In genomic region chr4:742742-743311, GRCh38 we compare ENCODE assay signal across 8 cellular contexts. TPM values are rescaled to one million over a fixed set of nuclear protein-coding genes. Genes with fewer than 3 reads are reported as not detected.
DNase-seq lines count a peak whose midpoint lies in the region; ATAC-seq and TF ChIP-seq lines count a peak whose summit lies in the region.

No MANE protein-coding gene starts in this region.

- no peaks in the 10 kb centered on the region for H3K9me2 ChIP-seq in DOHH2 (replicated peaks; ENCODE audit: control insufficient read depth, low read length)

- H3K36me3 ChIP-seq in DOHH2 (ENCODE audit: control insufficient read depth, low read length) = peaks cover 17% of the 10 kb centered on the region
- peaks cover 0 to 33% (median 0%) of the 10 kb centered on the region in 3 donors for H3K36me3 ChIP-seq in Peyer's patch
- H3K36me3 ChIP-seq in uterus = no peaks in the 10 kb centered on the region

- no peaks in the 10 kb centered on the region for H3K9me3 Mint-ChIP-seq in activated T-cell treated with anti-CD3 and anti-CD28 coated beads, Interleukin-2, amount 50 U/mL, for 72 hours
- peaks cover 4% of the 10 kb centered on the region for H3K9me3 Mint-ChIP-seq in progenitor cell of endocrine pancreas (ENCODE audit: low read depth)

- H3K27me3 ChIP-seq in DOHH2 (ENCODE audit: control insufficient read depth, low read length) = no peaks in the 10 kb centered on the region
- H3K27me3 ChIP-seq in Peyer's patch = no peaks in the 10 kb centered on the region
- H3K27me3 ChIP-seq in foreskin keratinocyte = no peaks in the 10 kb centered on the region
- H3K27me3 ChIP-seq in uterus = no peaks in the 10 kb centered on the region

- H3K36me3 Mint-ChIP-seq in activated T-cell treated with anti-CD3 and anti-CD28 coated beads, Interleukin-2, amount 50 U/mL, for 72 hours (ENCODE audit: insufficient read depth in 2 of 2) = peaks cover 1 to 5% of the 10 kb centered on the region in 2 donors
- H3K36me3 Mint-ChIP-seq in progenitor cell of endocrine pancreas (ENCODE audit: insufficient read depth) = peaks cover 21% of the 10 kb centered on the region

- H3K4me3 ChIP-seq in DOHH2 (ENCODE audit: low read length) (no peak overlapping the region), HFF-Myc (replicated peaks; ENCODE audit: low read depth, low read length) (no peak overlapping the region), Peyer's patch (no peak overlapping the region), uterus (no peak overlapping the region)

- TF ChIP-seq CTCF in DOHH2 (IDR thresholded peaks at IDR 0.05; ENCODE audit: low read depth, low read length, poor library complexity, severe bottlenecking) (peak; percentile 95), HFF-Myc (IDR thresholded peaks at IDR 0.05; ENCODE audit: low read depth, low read length, missing control alignments) (peak; percentile 89), Peyer's patch (IDR thresholded peaks at IDR 0.05) (peak; percentile 54 to 92 (median 86)), foreskin keratinocyte (conservative IDR thresholded peaks at IDR 0.05) (peak; percentile 89), progenitor cell of endocrine pancreas (IDR thresholded peaks at IDR 0.05; ENCODE audit: unreplicated experiment) (peak; percentile 78), uterus (IDR thresholded peaks at IDR 0.05) (peak; percentile 67 to 79 (median 73))

- no peaks in the 10 kb centered on the region for H3K79me2 ChIP-seq in DOHH2 (ENCODE audit: control insufficient read depth, low read length)

- H4K20me1 ChIP-seq in DOHH2 (ENCODE audit: control insufficient read depth, insufficient read depth, low read depth, low read length) = no peaks in the 10 kb centered on the region

- intact Hi-C loops in uterus (cut with DNase I; ENCODE audit: low total_unique reads) = no loop called here

- H3K4me1 Mint-ChIP-seq in activated T-cell treated with anti-CD3 and anti-CD28 coated beads, Interleukin-2, amount 50 U/mL, for 72 hours (ENCODE audit: low read depth) = peaks cover 11% of the 10 kb centered on the region
- no peaks in the 10 kb centered on the region for H3K4me1 Mint-ChIP-seq in progenitor cell of endocrine pancreas (ENCODE audit: low read depth)

- DNase-seq in HFF-Myc (ENCODE audit: extremely low read depth, low read depth) = no peak
- peak; percentile 62 to 84 (median 83) for DNase-seq in Peyer's patch
- DNase-seq in activated T-cell treated with anti-CD3 and anti-CD28 coated beads, Interleukin-2, amount 50 U/mL, for 72 hours = peak; percentile 78 to 87
- peak in 1 of 2 donors; percentile 16 for DNase-seq in foreskin keratinocyte
- DNase-seq in progenitor cell of endocrine pancreas (ENCODE audit: low spot score, unreplicated experiment) = peak; percentile 45
- peak; percentile 48 to 58 for DNase-seq in uterus
- DNase-seq in DMS79 treated with DMSO at 0.1 percent for 48 hours (lab: John Stamatoyannopoulos, UW) = no peak

- H3K27ac Mint-ChIP-seq in activated T-cell treated with anti-CD3 and anti-CD28 coated beads, Interleukin-2, amount 50 U/mL, for 72 hours = no peak overlapping the region
- peak overlapping the region; percentile 20 for H3K27ac Mint-ChIP-seq in progenitor cell of endocrine pancreas

- no peaks in the 10 kb centered on the region for H3K9me3 ChIP-seq in DOHH2 (ENCODE audit: control insufficient read depth, insufficient read depth, low read length)
- no peaks in the 10 kb centered on the region for H3K9me3 ChIP-seq in Peyer's patch
- H3K9me3 ChIP-seq in uterus = no peaks in the 10 kb centered on the region

- H3K4me1 ChIP-seq in DOHH2 (ENCODE audit: control insufficient read depth, low read length) (no peaks in the 10 kb centered on the region), Peyer's patch (peaks cover 0 to 9% (median 0%) of the 10 kb centered on the region in 4 donors), foreskin keratinocyte (no peaks in the 10 kb centered on the region), uterus (no peaks in the 10 kb centered on the region)

- H3F3A ChIP-seq in DOHH2 (ENCODE audit: control insufficient read depth, insufficient read depth) = peaks cover 11% of the 10 kb centered on the region

- no peak overlapping the region for H3K4me3 Mint-ChIP-seq in activated T-cell treated with anti-CD3 and anti-CD28 coated beads, Interleukin-2, amount 50 U/mL, for 72 hours
- H3K4me3 Mint-ChIP-seq in progenitor cell of endocrine pancreas (ENCODE audit: low read depth) = no peak overlapping the region

- peak; percentile 90 to 93 for ATAC-seq in activated T-cell treated with anti-CD3 and anti-CD28 coated beads, Interleukin-2, amount 50 U/mL, for 72 hours (replicated peaks in 1 of 2)
- peak; percentile 69 for ATAC-seq in foreskin keratinocyte

- TF ChIP-seq POLR2A in Peyer's patch (IDR thresholded peaks at IDR 0.05) = no peak
- TF ChIP-seq POLR2A in uterus (IDR thresholded peaks at IDR 0.05) = no peak

- no peak overlapping the region for H3K27ac ChIP-seq in DOHH2 (ENCODE audit: low read depth, low read length)
- H3K27ac ChIP-seq in Peyer's patch = no peak overlapping the region
- no peak overlapping the region for H3K27ac ChIP-seq in foreskin keratinocyte
- no peak overlapping the region for H3K27ac ChIP-seq in uterus

- H3K27me3 Mint-ChIP-seq in activated T-cell treated with anti-CD3 and anti-CD28 coated beads, Interleukin-2, amount 50 U/mL, for 72 hours (ENCODE audit: low read depth) = no peaks in the 10 kb centered on the region
- no peaks in the 10 kb centered on the region for H3K27me3 Mint-ChIP-seq in progenitor cell of endocrine pancreas

- no peak overlapping the region for H3K4me2 ChIP-seq in DOHH2 (ENCODE audit: low read length)

RNA-seq across cellular contexts. Expression of gene PCGF3, which starts 37.2 kb away (rescaled TPM):
- total RNA-seq in Peyer's patch (100 to 1,000 TPM in 2 of 4 donors, 10 to 100 TPM in 2; 58.3 to 168 (median 93.0) TPM), foreskin keratinocyte (38.7 and 42.4 TPM in 2 replicates), progenitor cell of endocrine pancreas (79.8 and 87.9 TPM in 2 replicates), uterus (10 to 100 TPM; 17.7 to 80.6 (median 53.4) TPM)
- 10 to 100 TPM; 31.5 to 35.5 TPM for total RNA-seq in activated T-cell treated with anti-CD3 and anti-CD28 coated beads, Interleukin-2, amount 50 U/mL, for 72 hours
- polyA plus RNA-seq in foreskin keratinocyte = 29.1 and 32.7 TPM in 2 replicates

RNA-seq across cellular contexts. Expression of gene SLC49A3, which starts 53.9 kb away (rescaled TPM):
- 10 to 100 TPM in 2 of 4 donors, 1 to 10 TPM in 2; 4.1 to 13.3 (median 9.4) TPM for total RNA-seq in Peyer's patch
- total RNA-seq in activated T-cell treated with anti-CD3 and anti-CD28 coated beads, Interleukin-2, amount 50 U/mL, for 72 hours = under 1 TPM; 0.29 to 0.37 TPM
- total RNA-seq in foreskin keratinocyte = 0.07 and 0.11 TPM in 2 replicates
- polyA plus RNA-seq in foreskin keratinocyte = 0.06 and 0.11 TPM in 2 replicates
- total RNA-seq in progenitor cell of endocrine pancreas = 12.9 and 13.1 TPM in 2 replicates
- total RNA-seq in uterus = 10 to 100 TPM in 1 of 4 donors, 1 to 10 TPM in 3; 1.2 to 12.6 (median 2.8) TPM

Comparison
In these comparisons a context has a peak if more than half of its experiments do, and no peak if none do; other contexts are left out.
1. DNase-seq: peak in Peyer's patch (3 of 3), activated T-cell treated with anti-CD3 and anti-CD28 coated beads, Interleukin-2, amount 50 U/mL, for 72 hours (2 of 2), progenitor cell of endocrine pancreas (single experiment) and uterus (2 of 2); none in HFF-Myc (single experiment) and DMS79 treated with DMSO at 0.1 percent for 48 hours (single experiment).
2. Peak in every context shown above with its lines, with median percentiles within 50 percentile points of each other: CTCF ChIP-seq.